In genomic region chr11:69339041-69339733, GRCh38 we compare ENCODE assay signal across 23 cellular contexts. TPM values are rescaled to one million over a fixed set of nuclear protein-coding genes. Genes with fewer than 3 reads are reported as not detected.
DNase-seq lines count a peak whose midpoint lies in the region; ATAC-seq lines count a peak whose summit lies in the region.
"Had no signal": no experiment of that assay in that cellular context is flagged by ENCODE, and none has a peak within 500 bp of the region (broad histone marks: within the 10 kb centered on the region; RNA-seq: fewer than 3 reads in every experiment).

No MANE protein-coding gene starts in this region.

- H3K4me3 Mint-ChIP-seq in activated naive CD8-positive, alpha-beta T cell: peak overlapping the region; percentile 58
- peak overlapping the region in 8 of 10 donors; percentile 36 to 71 (median 58) for H3K4me3 Mint-ChIP-seq in naive thymus-derived CD4-positive, alpha-beta T cell
- H3K4me3 Mint-ChIP-seq: immature natural killer cell; neural crest cell; T-helper 2 cell treated with Interferon-gamma antibody and Interleukin-4, amounts not matched to agents 5 μg/mL and 100 μg/mL, for 36 hours had no signal

- no peak for ATAC-seq in naive thymus-derived CD4-positive, alpha-beta T cell
- ATAC-seq: body of pancreas, right cardiac atrium had no signal

- H3K4me1 ChIP-seq in naive thymus-derived CD4-positive, alpha-beta T cell (ENCODE audit: control insufficient read depth in 2 of 2, insufficient read depth in 2 of 2, low read length in 2 of 2): peaks cover 12 to 28% of the 10 kb centered on the region in 2 donors

- peaks cover 4% of the 10 kb centered on the region for H3K36me3 Mint-ChIP-seq in activated naive CD8-positive, alpha-beta T cell
- H3K36me3 Mint-ChIP-seq in naive thymus-derived CD4-positive, alpha-beta T cell: peaks cover 0 to 4% (median 2%) of the 10 kb centered on the region in 5 donors
- H3K36me3 Mint-ChIP-seq: immature natural killer cell had no signal

- no peaks in the 10 kb centered on the region for H3K27me3 Mint-ChIP-seq in activated naive CD8-positive, alpha-beta T cell
- H3K27me3 Mint-ChIP-seq in naive thymus-derived CD4-positive, alpha-beta T cell: no peaks in the 10 kb centered on the region

- peaks cover 46% of the 10 kb centered on the region for H3K4me1 Mint-ChIP-seq in activated naive CD8-positive, alpha-beta T cell (ENCODE audit: low read depth)
- H3K4me1 Mint-ChIP-seq in naive thymus-derived CD4-positive, alpha-beta T cell: peaks cover 21 to 53% (median 42%) of the 10 kb centered on the region in 7 donors

- CTCF ChIA-PET in naive thymus-derived CD4-positive, alpha-beta T cell (lab: Charles Lee): no interaction called here

- H3K4me3 ChIP-seq in naive thymus-derived CD4-positive, alpha-beta T cell (ENCODE audit: low read length): no peak overlapping the region
- H3K4me3 ChIP-seq: body of pancreas, esophagus squamous epithelium had no signal

- intact Hi-C loops in naive thymus-derived CD4-positive, alpha-beta T cell (cut with micrococcal nuclease): loop anchor here in 1 of 2 donors (5.0 kb wide), 1 partner anchor 42 kb away; no protein-coding TSS in a partner anchor

- DNase-seq in stimulated activated CD4-positive, alpha-beta T cell treated with anti-CD3 and anti-CD28 coated beads, Interleukin-4, amount 100 ng/mL, for 24 hours: peak; percentile 2
- no peak for DNase-seq in stimulated activated CD4-positive, alpha-beta T cell treated with anti-CD3 and anti-CD28 coated beads, Interleukin-12 subunit alpha, Interleukin-12 subunit beta, amount 100 ng/mL, for 4 hours
- DNase-seq in naive thymus-derived CD4-positive, alpha-beta T cell: peak in 2 of 9 donors; percentile 3 to 35
- DNase-seq in NCI-H2107 (lab: John Stamatoyannopoulos, UW): no peak
- DNase-seq in stimulated activated naive CD4-positive, alpha-beta T cell (lab: John Stamatoyannopoulos, UW): no peak
- no peak for DNase-seq in Ammon's horn (ENCODE audit: low spot score)
- DNase-seq in EL: no peak
- DNase-seq: activated CD4-positive, CD25-positive, alpha-beta regulatory T cell treated with anti-CD3 and anti-CD28 coated beads, Interleukin-2, amount 50 U/mL, for 72 hours; activated effector memory CD4-positive, alpha-beta T cell treated with anti-CD3 and anti-CD28 coated beads, Interleukin-2, amount 50 U/mL, for 16 hours; AML-193; body of pancreas; dermis blood vessel endothelial cell; esophagus squamous epithelium; glutamatergic neuron; H7; immature natural killer cell; NCI-H1694 treated with DMSO at 0.1 percent for 48 hours; NCI-H446; right cardiac atrium had no signal

- H3K27ac Mint-ChIP-seq in activated naive CD8-positive, alpha-beta T cell: peak overlapping the region; percentile 89
- H3K27ac Mint-ChIP-seq in naive thymus-derived CD4-positive, alpha-beta T cell: peak overlapping the region in 8 of 9 donors; percentile 6 to 93 (median 84)

- no peaks in the 10 kb centered on the region for H3K36me3 ChIP-seq in naive thymus-derived CD4-positive, alpha-beta T cell (ENCODE audit: control insufficient read depth in 2 of 3, insufficient read depth in 3 of 3, low read length in 3 of 3)
- H3K36me3 ChIP-seq: esophagus squamous epithelium had no signal

- H3K27me3 ChIP-seq in naive thymus-derived CD4-positive, alpha-beta T cell (ENCODE audit: control insufficient read depth in 2 of 2, insufficient read depth in 2 of 2, low read length in 2 of 2): no peaks in the 10 kb centered on the region
- H3K27me3 ChIP-seq: body of pancreas, esophagus squamous epithelium had no signal

- POLR2A ChIA-PET in naive thymus-derived CD4-positive, alpha-beta T cell (lab: Charles Lee): no interaction called here

- no peak overlapping the region for H3K27ac ChIP-seq in naive thymus-derived CD4-positive, alpha-beta T cell (ENCODE audit: low read depth, low read length)
- H3K27ac ChIP-seq: body of pancreas, esophagus squamous epithelium had no signal

- peaks cover 0 to 14% (median 0%) of the 10 kb centered on the region in 3 experiments for H3K9me3 ChIP-seq in naive thymus-derived CD4-positive, alpha-beta T cell (ENCODE audit: control insufficient read depth in 2 of 3, low read length in 3 of 3)
- H3K9me3 ChIP-seq: body of pancreas, esophagus squamous epithelium had no signal

- no peaks in the 10 kb centered on the region for H3K9me3 Mint-ChIP-seq in activated naive CD8-positive, alpha-beta T cell (ENCODE audit: low read depth)
- H3K9me3 Mint-ChIP-seq in naive thymus-derived CD4-positive, alpha-beta T cell: peaks cover 0 to 12% (median 5%) of the 10 kb centered on the region in 11 donors
- H3K9me3 Mint-ChIP-seq: immature natural killer cell had no signal

RNA-seq across cellular contexts. Expression of gene MYEOV, which starts 45.2 kb away (rescaled TPM):
- under 1 TPM in 2 of 5 experiments, not detected in 3; 0.20 to 0.32 TPM for total RNA-seq in naive thymus-derived CD4-positive, alpha-beta T cell
- polyA plus RNA-seq in naive thymus-derived CD4-positive, alpha-beta T cell: not detected
- total RNA-seq: dermis blood vessel endothelial cell, lung microvascular endothelial cell had no signal
- polyA plus RNA-seq: immature natural killer cell, right cardiac atrium had no signal
